Comparison of ENCODE assay signal across 8 cellular contexts in genomic region chr15:89001708-89002275, GRCh38.
DNase-seq lines count a peak whose midpoint lies in the region; ATAC-seq, FAIRE-seq and TF ChIP-seq lines count a peak whose summit lies in the region.
"Not testable (repeated sequence)": the region's sequence is repeated elsewhere in the genome, so short reads cannot be mapped to it uniquely, and the experiment has no call there.

No MANE protein-coding gene starts in this region.

- H4K5ac ChIP-seq in H9 (ENCODE audit: insufficient read length, low read depth, low read length), result not testable (repeated sequence)

- POLR2A ChIA-PET in A549 (lab: Yijun Ruan, JAX), result interaction anchor here (0.8 to 2.8 kb wide), 4 partner anchors 10 to 97 kb away, joined by 3 to 16 read pairs (median 11); partner anchors contain the start of gene MFGE8
- POLR2A ChIA-PET in HepG2 (lab: Yijun Ruan, JAX), result not testable (repeated sequence)

- not testable (repeated sequence) for TF ChIP-seq RAD21 in A549 (conservative IDR thresholded peaks at IDR 0.05 in 1 of 2, IDR thresholded peaks at IDR 0.05 in 1 of 2); HepG2 (CRISPR knock-in tag; IDR thresholded peaks at IDR 0.05)

- H3K56ac ChIP-seq in H9 (ENCODE audit: insufficient read length, low read depth, low read length), result not testable (repeated sequence)

- H3K9me3 ChIP-seq in A549; H9 (ENCODE audit: control insufficient read depth, low read depth, low read length); T-helper 17 cell (ENCODE audit: control insufficient read depth, low read length, poor library complexity, severe bottlenecking); heart left ventricle; HepG2 (ENCODE audit: low read length); skeletal muscle satellite cell (replicated peaks; ENCODE audit: low read length): not testable (repeated sequence)

- H4K8ac ChIP-seq in H9 (replicated peaks; ENCODE audit: insufficient read length, low read depth, low read length), result not testable (repeated sequence)

- H2BK20ac ChIP-seq in H9 (ENCODE audit: low read depth, low read length, poor library complexity, severe bottlenecking), result not testable (repeated sequence)

- H3K27me3 ChIP-seq in H9 (ENCODE audit: insufficient read depth, low read length); heart left ventricle; HepG2 (ENCODE audit: control insufficient read depth in 1 of 2, insufficient read depth in 2 of 2, low read length in 2 of 2): not testable (repeated sequence)
- H3K27me3 ChIP-seq in skeletal muscle satellite cell (ENCODE audit: control insufficient read depth, insufficient read depth, low read length), result peaks cover 20% of the 10 kb centered on the region

- not testable (repeated sequence) for H3K79me1 ChIP-seq in H9 (ENCODE audit: insufficient read depth, low read depth, low read length, poor library complexity, severe bottlenecking)

- FAIRE-seq in A549 (lab: Jason Lieb, UNC); HepG2 (lab: Jason Lieb, UNC): not testable (repeated sequence)

- H3K27ac Mint-ChIP-seq in H9, result peak overlapping the region; percentile 58 to 89 (median 75); a peak in 5 of 7 replicates
- peak overlapping the region; percentile 49 for H3K27ac Mint-ChIP-seq in T-helper 17 cell
- H3K27ac Mint-ChIP-seq in chondrocyte (ENCODE audit: unreplicated experiment), result peak overlapping the region; percentile 23

- not testable (repeated sequence) for H3K79me2 ChIP-seq in H9 (ENCODE audit: insufficient read depth, low read length); HepG2 (ENCODE audit: insufficient read depth, low read length)

- not testable (repeated sequence) for H3K36me3 Mint-ChIP-seq in H9 (ENCODE audit: insufficient read depth in 1 of 3, low read depth in 3 of 3); T-helper 17 cell (ENCODE audit: low read depth); chondrocyte (ENCODE audit: low read depth)

- H3K4me1 ChIP-seq in A549 (peaks cover 27% of the 10 kb centered on the region), H9 (ENCODE audit: insufficient read depth, low read length) (peaks cover 14% of the 10 kb centered on the region), heart left ventricle (peaks cover 0 to 29% (median 12%) of the 10 kb centered on the region in 12 donors), HepG2 (ENCODE audit: insufficient read depth, low read length) (peaks cover 21% of the 10 kb centered on the region), skeletal muscle satellite cell (ENCODE audit: control insufficient read depth, insufficient read depth, low read length) (peaks cover 12% of the 10 kb centered on the region)

- not testable (repeated sequence) for H3K23me2 ChIP-seq in H9 (ENCODE audit: insufficient read length, low read depth, low read length, poor library complexity, severe bottlenecking)

- 0 out of 5 replicates have a peak overlapping the region, but pooled peaks of 1 of the 2 experiments have one; percentile 11 for H3K4me3 Mint-ChIP-seq in H9
- not testable (repeated sequence) for H3K4me3 Mint-ChIP-seq in T-helper 17 cell; chondrocyte (ENCODE audit: unreplicated experiment)

- peaks cover 19% of the 10 kb centered on the region for H3K27me3 Mint-ChIP-seq in H9 (ENCODE audit: low read depth)
- peaks cover 33% of the 10 kb centered on the region for H3K27me3 Mint-ChIP-seq in T-helper 17 cell
- not testable (repeated sequence) for H3K27me3 Mint-ChIP-seq in chondrocyte (ENCODE audit: low read depth)

- DNase-seq in A549 (ENCODE audit: low read depth in 1 of 2, low spot score in 1 of 2); H9; T-helper 17 cell; chondrocyte (ENCODE audit: low spot score); heart left ventricle; HepG2 (ENCODE audit: low spot score): not testable (repeated sequence)
- DNase-seq in OCI-M1 (lab: John Stamatoyannopoulos, UW), result peak; percentile 55

- not testable (repeated sequence) for H3K4ac ChIP-seq in H9 (ENCODE audit: low read depth, low read length)

- TF ChIP-seq CTCF in A549 (IDR thresholded peaks at IDR 0.05); H9 (conservative IDR thresholded peaks at IDR 0.05); chondrocyte (IDR thresholded peaks at IDR 0.05); heart left ventricle (IDR thresholded peaks at IDR 0.05); HepG2 (CRISPR knock-in tag; IDR thresholded peaks at IDR 0.05): not testable (repeated sequence)

- not testable (repeated sequence) for H2AFZ ChIP-seq in H9 (ENCODE audit: low read length); HepG2 (ENCODE audit: low read length)

- H4K91ac ChIP-seq in H9 (ENCODE audit: insufficient read length, low read depth, low read length), result not testable (repeated sequence)

- H4K20me1 ChIP-seq in H9 (ENCODE audit: control insufficient read depth, insufficient read depth, insufficient read length); HepG2 (ENCODE audit: insufficient read depth, low read length): not testable (repeated sequence)

- not testable (repeated sequence) for H3T11ph ChIP-seq in H9 (ENCODE audit: low read length)

- not testable (repeated sequence) for H3K9ac ChIP-seq in H9 (ENCODE audit: extremely low read depth, insufficient read length, low read length); HepG2 (ENCODE audit: insufficient read depth, low read depth, low read length); skeletal muscle satellite cell (ENCODE audit: low read depth, low read length)

- not testable (repeated sequence) for H3K18ac ChIP-seq in H9 (ENCODE audit: insufficient read length, low read depth, low read length)

- CTCF ChIA-PET in A549 (lab: Yijun Ruan, JAX), result interaction anchor here (0.6 to 32.0 kb wide), 9 partner anchors 8 to 298 kb away, joined by 3 to 851 read pairs (median 3); partner anchors contain the start of genes HAPLN3 and MFGE8
- CTCF ChIA-PET in HepG2 (lab: Yijun Ruan, JAX; ENCODE audit: low intra/inter-chr PET ratio, low total read pairs), result not testable (repeated sequence)

- not testable (repeated sequence) for H3K36me3 ChIP-seq in heart left ventricle; HepG2 (replicated peaks in 1 of 2; ENCODE audit: control insufficient read depth in 1 of 2, insufficient read depth in 2 of 2, low read length in 2 of 2); skeletal muscle satellite cell (ENCODE audit: insufficient read depth, low read length)

- TF ChIP-seq EP300 in A549 (IDR thresholded peaks at IDR 0.05); HepG2 (IDR thresholded peaks at IDR 0.05; ENCODE audit: low read depth in 2 of 2, low read length in 2 of 2); HepG2 (CRISPR knock-in tag; IDR thresholded peaks at IDR 0.05; ENCODE audit: borderline replicate concordance): not testable (repeated sequence)

- 91% methylated on average over 4 of the region's 4 CpGs for WGBS in A549 (ENCODE audit: missing lambda C conversion rate)
- no CpG with 5 or more reads among the region's 4 CpGs for WGBS in H9 (ENCODE audit: extremely low coverage, insufficient read length, low lambda C conversion rate)
- 41 to 63% (median 55%) methylated on average over 4 of the region's 4 CpGs for whole genome bisulfite sequencing in heart left ventricle, 4 donors
- WGBS in HepG2 (ENCODE audit: low lambda C conversion rate), result 38% methylated on average over 4 of the region's 4 CpGs

- not testable (repeated sequence) for H3K9me3 Mint-ChIP-seq in H9; chondrocyte (ENCODE audit: low read depth)

- H3K4me1 Mint-ChIP-seq in H9 (peaks cover 73 to 82% of the 10 kb centered on the region in 2 experiments), T-helper 17 cell (peaks cover 12% of the 10 kb centered on the region), chondrocyte (ENCODE audit: low read depth) (peaks cover 10% of the 10 kb centered on the region)

- not testable (repeated sequence) for ATAC-seq in A549, T-helper 17 cell, heart left ventricle, HepG2

- not testable (repeated sequence) for H3K14ac ChIP-seq in H9 (ENCODE audit: insufficient read depth, low read length)

- intact Hi-C loops in heart left ventricle (cut with DNase I), result loop anchor here in 4 of 10 donors (2.0 to 5.0 kb wide), 3 partner anchors 94 to 99 kb away; no protein-coding TSS in a partner anchor
- intact Hi-C loops in HepG2 (cut with micrococcal nuclease; ENCODE audit: unreplicated experiment), result not testable (repeated sequence)

- peak overlapping the region; percentile 61 for H3K4me2 ChIP-seq in A549
- not testable (repeated sequence) for H3K4me2 ChIP-seq in H9 (ENCODE audit: insufficient read depth, insufficient read length, low read length); HepG2 (ENCODE audit: low read depth, low read length)
- H3K4me2 ChIP-seq in skeletal muscle satellite cell (ENCODE audit: low read length), result peak overlapping the region; percentile 37

- not testable (repeated sequence) for H2BK120ac ChIP-seq in H9 (ENCODE audit: low read depth, low read length, poor library complexity, severe bottlenecking)

- not testable (repeated sequence) for H3K4me3 ChIP-seq in A549; heart left ventricle; HepG2 (replicated peaks in 1 of 3; ENCODE audit: insufficient read depth in 1 of 3, low read depth in 2 of 3, low read length in 3 of 3); skeletal muscle satellite cell (ENCODE audit: low read length)

- H3K23ac ChIP-seq in H9 (ENCODE audit: insufficient read length, low read depth, low read length), result not testable (repeated sequence)

- not testable (repeated sequence) for TF ChIP-seq POLR2A in A549 (IDR thresholded peaks at IDR 0.05; ENCODE audit: low read length); heart left ventricle (IDR thresholded peaks at IDR 0.05); HepG2 (IDR thresholded peaks at IDR 0.05; ENCODE audit: insufficient read depth in 1 of 2, low read depth in 2 of 2, low read length in 2 of 2)

- not testable (repeated sequence) for H2AK5ac ChIP-seq in H9 (ENCODE audit: insufficient read length, low read length)

- H3K27ac ChIP-seq in A549, result peak overlapping the region; percentile 67 to 87; a peak in 5 of 6 replicates
- not testable (repeated sequence) for H3K27ac ChIP-seq in H9 (ENCODE audit: insufficient read length, low read depth, low read length); HepG2 (ENCODE audit: extremely low read length, insufficient read depth, low read length)
- peak overlapping the region in 11 of 12 donors; percentile 17 to 85 (median 60) for H3K27ac ChIP-seq in heart left ventricle

- H2BK5ac ChIP-seq in H9 (ENCODE audit: insufficient read length, low read length), result not testable (repeated sequence)

- not testable (repeated sequence) for H2BK15ac ChIP-seq in H9 (ENCODE audit: low read depth, low read length)

- BruUV-seq in HepG2 (replicated peaks; lab: Mats Ljungman, UMichigan), result not testable (repeated sequence)

- not testable (repeated sequence) for H2BK12ac ChIP-seq in H9 (ENCODE audit: insufficient read length, low read depth, low read length)

- in situ Hi-C loops in HepG2 (cut with HindIII; ENCODE audit: extremely low pct_ligation_motif_present, low pct_unique_long_range_greater_than_20kb), result loop anchor here (5.0 kb wide), 1 partner anchor 99 kb away; no protein-coding TSS in a partner anchor

Comparison
In these comparisons a context has a peak if more than half of its experiments do, and no peak if none do; other contexts are left out.
1. H3K27ac Mint-ChIP-seq: peak in every context shown above with its lines; median percentile 75 in H9; 49 in T-helper 17 cell; 23 in chondrocyte.